Comparison of ENCODE assay signal across 2 cellular contexts in genomic region chr1:17542696-17543095, GRCh38.
TF ChIP-seq lines count a peak whose summit lies in the region.

No MANE protein-coding gene starts in this region.

TF ChIP-seq in HCT116, 20 proteins besides CTCF, POLR2A, EP300 and RAD21:
- TF ChIP-seq SP1 (IDR thresholded peaks at IDR 0.05; ENCODE audit: low read depth) (no peak), POLR2AphosphoS5 (IDR thresholded peaks at IDR 0.05; ENCODE audit: low read depth, low read length) (no peak), SIN3A (IDR thresholded peaks at IDR 0.05; ENCODE audit: low read depth) (no peak), ELF1 (IDR thresholded peaks at IDR 0.05; ENCODE audit: borderline replicate concordance, low read depth) (no peak), EGR1 (IDR thresholded peaks at IDR 0.05; ENCODE audit: low read depth) (no peak), REST (IDR thresholded peaks at IDR 0.05; ENCODE audit: low read depth) (no peak), FOSL1 (IDR thresholded peaks at IDR 0.05; ENCODE audit: low read depth) (no peak), CBX3 (IDR thresholded peaks at IDR 0.05; ENCODE audit: low read depth) (no peak), ZFX (IDR thresholded peaks at IDR 0.05) (no peak), ZBTB33 (IDR thresholded peaks at IDR 0.05; ENCODE audit: extremely low read depth, insufficient replicate concordance, low read length) (no peak), EZH2 (IDR thresholded peaks at IDR 0.05) (no peak), JUND (IDR thresholded peaks at IDR 0.05) (no peak), SRF (IDR thresholded peaks at IDR 0.05; ENCODE audit: low read depth) (no peak), MAX (IDR thresholded peaks at IDR 0.05) (no peak)

TF ChIP-seq in H1, 55 proteins besides CTCF, POLR2A, EP300 and RAD21:
- no peak for TF ChIP-seq CBX5 (IDR thresholded peaks at IDR 0.05; ENCODE audit: low read depth, low read length)
TF ChIP-seq in H1: peak in this region for 0.
